Comparison of ENCODE assay signal across 14 cellular contexts in the genomic region with DNA sequence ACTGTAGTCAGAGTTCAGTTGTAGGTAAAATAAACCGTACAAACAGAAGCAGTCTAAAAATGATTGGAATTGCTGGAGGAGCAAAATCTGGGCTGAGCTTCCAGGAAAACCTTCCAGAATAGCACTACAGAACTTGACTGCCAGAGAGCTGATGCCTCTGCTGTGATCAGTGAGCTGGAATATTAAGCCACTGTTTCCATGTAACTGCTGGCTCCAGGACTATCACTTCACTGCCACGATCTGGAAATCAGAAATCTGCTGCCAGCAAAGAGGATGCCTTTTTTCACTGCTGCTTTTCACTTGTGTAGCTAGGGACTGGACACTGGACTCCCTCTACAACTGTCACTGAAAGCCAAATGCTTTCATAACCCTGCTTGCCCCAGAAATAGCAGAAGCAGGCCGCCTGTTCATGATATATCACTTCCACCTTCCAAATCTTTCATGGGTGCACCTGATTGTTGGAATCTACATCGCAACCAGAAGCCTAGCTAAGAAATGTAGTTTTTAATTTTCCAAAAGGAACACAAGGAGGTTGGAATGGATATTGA.
"Had no signal": no experiment of that assay in that cellular context is flagged by ENCODE, and none has a peak within 500 bp of the region (broad histone marks: within the 10 kb centered on the region; RNA-seq: fewer than 3 reads in every experiment).

No MANE protein-coding gene starts in this region.

- H3K4me1 ChIP-seq: foreskin keratinocyte, left lung, tibial artery, uterus had no signal

- H3K4me3 Mint-ChIP-seq: activated B cell treated with CpG ODN at 0.5 μM for 24 hours; activated CD4-positive, alpha-beta T cell treated with anti-CD3 and anti-CD28 coated beads, Interleukin-2, amount 10 ng/mL, durations not matched to agents 7 days and 5 days; T-helper 17 cell had no signal

- H3K9me3 ChIP-seq: left lung, ovary, tibial artery, uterus had no signal

- ATAC-seq: left lung, T-helper 17 cell had no signal

- H3K4me3 ChIP-seq: left lung, ovary, tibial artery, uterus had no signal

- FAIRE-seq: TTC549 had no signal

- H3K36me3 ChIP-seq: brain microvascular endothelial cell, left lung, ovary, tibial artery, uterus had no signal

- H3K27ac ChIP-seq: brain microvascular endothelial cell, foreskin keratinocyte, left lung, ovary, tibial artery, uterus had no signal

- H3K27ac Mint-ChIP-seq: activated B cell treated with CpG ODN at 0.5 μM for 24 hours; activated CD4-positive, alpha-beta T cell treated with anti-CD3 and anti-CD28 coated beads, Interleukin-2, amount 10 ng/mL, durations not matched to agents 7 days and 5 days; activated naive CD4-positive, alpha-beta T cell treated with anti-CD3 and anti-CD28 coated beads, Interleukin-2, amount 50 U/mL, for 72 hours; T-helper 17 cell had no signal

- H3K27me3 Mint-ChIP-seq: activated B cell treated with CpG ODN at 0.5 μM for 24 hours, T-helper 17 cell had no signal

- H3K27me3 ChIP-seq: brain microvascular endothelial cell, foreskin keratinocyte, left lung, ovary, tibial artery had no signal

- H3K4me1 Mint-ChIP-seq: activated B cell treated with CpG ODN at 0.5 μM for 24 hours; activated CD4-positive, alpha-beta T cell treated with anti-CD3 and anti-CD28 coated beads, Interleukin-2, amount 10 ng/mL, durations not matched to agents 7 days and 5 days; T-helper 17 cell had no signal

- DNase-seq: activated B cell treated with CpG ODN at 0.5 μM for 24 hours; activated CD4-positive, alpha-beta T cell treated with anti-CD3 and anti-CD28 coated beads, Interleukin-2, amount 10 ng/mL, durations not matched to agents 7 days and 5 days; activated T-cell treated with anti-CD3 and anti-CD28 coated beads, Interleukin-2, amount 50 U/mL, for 1 hour; left lung; mesendoderm; ovary; stimulated activated CD4-positive, alpha-beta T cell treated with anti-CD3 and anti-CD28 coated beads, Interleukin-15, amount 100 ng/mL, for 24 hours; T-helper 17 cell; tibial artery; uterus had no signal

- H3K9me3 Mint-ChIP-seq: activated B cell treated with CpG ODN at 0.5 μM for 24 hours; activated CD4-positive, alpha-beta T cell treated with anti-CD3 and anti-CD28 coated beads, Interleukin-2, amount 10 ng/mL, durations not matched to agents 7 days and 5 days; activated naive CD4-positive, alpha-beta T cell treated with anti-CD3 and anti-CD28 coated beads, Interleukin-2, amount 50 U/mL, for 72 hours had no signal

- H3K36me3 Mint-ChIP-seq: activated naive CD4-positive, alpha-beta T cell treated with anti-CD3 and anti-CD28 coated beads, Interleukin-2, amount 50 U/mL, for 72 hours had no signal
